2 cellular contexts compared by ENCODE assay signal in genomic region chr22:18971321-18971751, GRCh38.
TF ChIP-seq lines count a peak whose summit lies in the region.

No MANE protein-coding gene starts in this region.

TF ChIP-seq in H1, 55 proteins besides CTCF, POLR2A, EP300 and RAD21:
- TF ChIP-seq SP1 (IDR thresholded peaks at IDR 0.05; ENCODE audit: low read depth, low read length), result no peak
- no peak for TF ChIP-seq BCL11A (IDR thresholded peaks at IDR 0.05; ENCODE audit: low read depth in 2 of 2, low read length in 2 of 2)

TF ChIP-seq in SK-N-SH, 30 proteins besides CTCF, POLR2A, EP300 and RAD21 (continued from another document):
- TF ChIP-seq REST (IDR thresholded peaks at IDR 0.05; ENCODE audit: low read depth, low read length) (no peak), MXI1 (IDR thresholded peaks at IDR 0.05; ENCODE audit: low read depth, low read length) (no peak)
